1 cellular context compared by ENCODE assay signal in the genomic region with DNA sequence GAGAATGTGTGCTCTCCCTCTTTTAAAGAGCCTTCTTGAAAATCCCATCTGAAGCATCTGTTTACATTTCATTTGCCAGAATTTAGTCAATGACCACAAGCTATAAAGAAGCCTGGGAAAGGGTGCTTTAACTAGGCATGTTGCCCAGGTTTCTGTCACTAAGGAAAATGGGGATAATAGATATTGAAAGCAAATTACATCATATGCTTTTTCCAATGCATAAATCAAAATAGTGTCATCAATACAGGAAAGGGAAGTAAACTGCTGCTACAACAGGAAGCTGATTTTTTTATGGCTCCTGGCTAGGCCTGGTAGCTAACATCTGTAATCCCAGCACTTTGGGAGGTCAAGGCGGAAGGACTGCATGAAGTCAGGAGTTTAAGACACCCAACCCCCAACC.
TF ChIP-seq lines count a peak whose summit lies in the region.

No MANE protein-coding gene starts in this region.

TF ChIP-seq in K562, 482 proteins besides CTCF, POLR2A, EP300 and RAD21 (continued from another document and continues in another):
- TF ChIP-seq, protein P1, sequence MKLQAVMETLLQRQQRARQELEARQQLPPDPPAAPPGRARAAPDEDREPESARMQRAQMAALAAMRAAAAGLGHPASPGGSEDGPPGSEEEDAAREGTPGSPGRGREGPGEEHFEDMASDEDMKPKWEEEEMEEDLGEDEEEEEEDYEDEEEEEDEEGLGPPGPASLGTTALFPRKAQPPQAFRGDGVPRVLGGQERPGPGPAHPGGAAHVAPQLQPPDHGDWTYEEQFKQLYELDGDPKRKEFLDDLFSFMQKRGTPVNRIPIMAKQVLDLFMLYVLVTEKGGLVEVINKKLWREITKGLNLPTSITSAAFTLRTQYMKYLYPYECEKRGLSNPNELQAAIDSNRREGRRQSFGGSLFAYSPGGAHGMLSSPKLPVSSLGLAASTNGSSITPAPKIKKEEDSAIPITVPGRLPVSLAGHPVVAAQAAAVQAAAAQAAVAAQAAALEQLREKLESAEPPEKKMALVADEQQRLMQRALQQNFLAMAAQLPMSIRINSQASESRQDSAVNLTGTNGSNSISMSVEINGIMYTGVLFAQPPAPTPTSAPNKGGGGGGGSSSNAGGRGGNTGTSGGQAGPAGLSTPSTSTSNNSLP (IDR thresholded peaks at IDR 0.05; ENCODE audit: borderline replicate concordance, low read depth, low read length) = no peak
- TF ChIP-seq ZZZ3 (IDR thresholded peaks at IDR 0.05) (no peak), ATF7 (IDR thresholded peaks at IDR 0.05) (0 out of 2 replicates have a peak, but pooled peaks have one; percentile 29), NR4A1 (CRISPR knock-in tag; IDR thresholded peaks at IDR 0.05) (no peak), NR4A1 (tag; IDR thresholded peaks at IDR 0.05) (no peak), HDAC1 (IDR thresholded peaks at IDR 0.05) (no peak), SAFB2 (IDR thresholded peaks at IDR 0.05; ENCODE audit: borderline replicate concordance, low read depth, low read length, severe bottlenecking) (no peak), SETDB1 (IDR thresholded peaks at IDR 0.05; ENCODE audit: low read length) (no peak), PHB (CRISPR knock-in tag; IDR thresholded peaks at IDR 0.05) (no peak), SAP30 (IDR thresholded peaks at IDR 0.05; ENCODE audit: borderline replicate concordance, insufficient read depth, low read depth, low read length, poor library complexity, severe bottlenecking) (no peak), RNF2 (IDR thresholded peaks at IDR 0.05) (no peak), ZNF644 (tag; IDR thresholded peaks at IDR 0.05; ENCODE audit: low read depth) (0 out of 2 replicates have a peak, but pooled peaks have one; percentile 23), BACH1 (tag; IDR thresholded peaks at IDR 0.05) (no peak), FOXM1 (IDR thresholded peaks at IDR 0.05; ENCODE audit: low read depth) (no peak), FOXM1 (CRISPR knock-in tag; IDR thresholded peaks at IDR 0.05; ENCODE audit: low read depth) (no peak), TRIM24 (IDR thresholded peaks at IDR 0.05) (0 out of 4 replicates have a peak, but pooled peaks of 1 of the 2 experiments have one; percentile 9), ZNF41 (CRISPR knock-in tag; conservative IDR thresholded peaks at IDR 0.05) (no peak), STAT5A (IDR thresholded peaks at IDR 0.05; ENCODE audit: borderline replicate concordance, low read length) (no peak), PHB2 (IDR thresholded peaks at IDR 0.05; ENCODE audit: low read depth) (no peak), CEBPG (CRISPR knock-in tag; IDR thresholded peaks at IDR 0.05) (no peak), CEBPG (tag; conservative IDR thresholded peaks at IDR 0.05 in 1 of 2, IDR thresholded peaks at IDR 0.05 in 1 of 2) (peak in 1 of 2 experiments; percentile 56; a peak in 1 of 4 replicates), EGR1 (conservative IDR thresholded peaks at IDR 0.05) (no peak), HMG20A (CRISPR knock-in tag; conservative IDR thresholded peaks at IDR 0.05) (no peak), ILF3 (IDR thresholded peaks at IDR 0.05; ENCODE audit: borderline replicate concordance) (no peak), PHF21A (IDR thresholded peaks at IDR 0.05; ENCODE audit: borderline replicate concordance, low read depth) (no peak), SIRT6 (IDR thresholded peaks at IDR 0.05; ENCODE audit: low read depth, low read length) (no peak), C11orf30 (IDR thresholded peaks at IDR 0.05; ENCODE audit: low read depth) (no peak), CHD2 (IDR thresholded peaks at IDR 0.05; ENCODE audit: low read depth, low read length) (no peak), RBFOX2 (IDR thresholded peaks at IDR 0.05; ENCODE audit: low read depth, low read length) (no peak)
- TF ChIP-seq, protein P2, sequence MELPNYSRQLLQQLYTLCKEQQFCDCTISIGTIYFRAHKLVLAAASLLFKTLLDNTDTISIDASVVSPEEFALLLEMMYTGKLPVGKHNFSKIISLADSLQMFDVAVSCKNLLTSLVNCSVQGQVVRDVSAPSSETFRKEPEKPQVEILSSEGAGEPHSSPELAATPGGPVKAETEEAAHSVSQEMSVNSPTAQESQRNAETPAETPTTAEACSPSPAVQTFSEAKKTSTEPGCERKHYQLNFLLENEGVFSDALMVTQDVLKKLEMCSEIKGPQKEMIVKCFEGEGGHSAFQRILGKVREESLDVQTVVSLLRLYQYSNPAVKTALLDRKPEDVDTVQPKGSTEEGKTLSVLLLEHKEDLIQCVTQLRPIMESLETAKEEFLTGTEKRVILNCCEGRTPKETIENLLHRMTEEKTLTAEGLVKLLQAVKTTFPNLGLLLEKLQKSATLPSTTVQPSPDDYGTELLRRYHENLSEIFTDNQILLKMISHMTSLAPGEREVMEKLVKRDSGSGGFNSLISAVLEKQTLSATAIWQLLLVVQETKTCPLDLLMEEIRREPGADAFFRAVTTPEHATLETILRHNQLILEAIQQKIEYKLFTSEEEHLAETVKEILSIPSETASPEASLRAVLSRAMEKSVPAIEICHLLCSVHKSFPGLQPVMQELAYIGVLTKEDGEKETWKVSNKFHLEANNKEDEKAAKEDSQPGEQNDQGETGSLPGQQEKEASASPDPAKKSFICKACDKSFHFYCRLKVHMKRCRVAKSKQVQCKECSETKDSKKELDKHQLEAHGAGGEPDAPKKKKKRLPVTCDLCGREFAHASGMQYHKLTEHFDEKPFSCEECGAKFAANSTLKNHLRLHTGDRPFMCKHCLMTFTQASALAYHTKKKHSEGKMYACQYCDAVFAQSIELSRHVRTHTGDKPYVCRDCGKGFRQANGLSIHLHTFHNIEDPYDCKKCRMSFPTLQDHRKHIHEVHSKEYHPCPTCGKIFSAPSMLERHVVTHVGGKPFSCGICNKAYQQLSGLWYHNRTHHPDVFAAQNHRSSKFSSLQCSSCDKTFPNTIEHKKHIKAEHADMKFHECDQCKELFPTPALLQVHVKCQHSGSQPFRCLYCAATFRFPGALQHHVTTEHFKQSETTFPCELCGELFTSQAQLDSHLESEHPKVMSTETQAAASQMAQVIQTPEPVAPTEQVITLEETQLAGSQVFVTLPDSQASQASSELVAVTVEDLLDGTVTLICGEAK (IDR thresholded peaks at IDR 0.05) = peak; percentile 41; the same call in 1 of the 2 replicates
- TF ChIP-seq, protein P2 (CRISPR knock-in tag; IDR thresholded peaks at IDR 0.05) = no peak
- TF ChIP-seq, protein P3, sequence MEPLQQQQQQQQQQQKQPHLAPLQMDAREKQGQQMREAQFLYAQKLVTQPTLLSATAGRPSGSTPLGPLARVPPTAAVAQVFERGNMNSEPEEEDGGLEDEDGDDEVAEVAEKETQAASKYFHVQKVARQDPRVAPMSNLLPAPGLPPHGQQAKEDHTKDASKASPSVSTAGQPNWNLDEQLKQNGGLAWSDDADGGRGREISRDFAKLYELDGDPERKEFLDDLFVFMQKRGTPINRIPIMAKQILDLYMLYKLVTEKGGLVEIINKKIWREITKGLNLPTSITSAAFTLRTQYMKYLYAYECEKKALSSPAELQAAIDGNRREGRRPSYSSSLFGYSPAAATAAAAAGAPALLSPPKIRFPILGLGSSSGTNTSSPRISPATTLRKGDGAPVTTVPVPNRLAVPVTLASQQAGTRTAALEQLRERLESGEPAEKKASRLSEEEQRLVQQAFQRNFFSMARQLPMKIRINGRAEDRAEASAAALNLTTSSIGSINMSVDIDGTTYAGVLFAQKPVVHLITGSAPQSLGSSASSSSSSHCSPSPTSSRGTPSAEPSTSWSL (CRISPR knock-in tag; IDR thresholded peaks at IDR 0.05; ENCODE audit: borderline replicate concordance) = no peak
- TF ChIP-seq, protein P4, sequence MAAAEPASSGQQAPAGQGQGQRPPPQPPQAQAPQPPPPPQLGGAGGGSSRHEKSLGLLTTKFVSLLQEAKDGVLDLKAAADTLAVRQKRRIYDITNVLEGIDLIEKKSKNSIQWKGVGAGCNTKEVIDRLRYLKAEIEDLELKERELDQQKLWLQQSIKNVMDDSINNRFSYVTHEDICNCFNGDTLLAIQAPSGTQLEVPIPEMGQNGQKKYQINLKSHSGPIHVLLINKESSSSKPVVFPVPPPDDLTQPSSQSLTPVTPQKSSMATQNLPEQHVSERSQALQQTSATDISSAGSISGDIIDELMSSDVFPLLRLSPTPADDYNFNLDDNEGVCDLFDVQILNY (CRISPR knock-in tag; IDR thresholded peaks at IDR 0.05) = no peak
- TF ChIP-seq, protein P5, sequence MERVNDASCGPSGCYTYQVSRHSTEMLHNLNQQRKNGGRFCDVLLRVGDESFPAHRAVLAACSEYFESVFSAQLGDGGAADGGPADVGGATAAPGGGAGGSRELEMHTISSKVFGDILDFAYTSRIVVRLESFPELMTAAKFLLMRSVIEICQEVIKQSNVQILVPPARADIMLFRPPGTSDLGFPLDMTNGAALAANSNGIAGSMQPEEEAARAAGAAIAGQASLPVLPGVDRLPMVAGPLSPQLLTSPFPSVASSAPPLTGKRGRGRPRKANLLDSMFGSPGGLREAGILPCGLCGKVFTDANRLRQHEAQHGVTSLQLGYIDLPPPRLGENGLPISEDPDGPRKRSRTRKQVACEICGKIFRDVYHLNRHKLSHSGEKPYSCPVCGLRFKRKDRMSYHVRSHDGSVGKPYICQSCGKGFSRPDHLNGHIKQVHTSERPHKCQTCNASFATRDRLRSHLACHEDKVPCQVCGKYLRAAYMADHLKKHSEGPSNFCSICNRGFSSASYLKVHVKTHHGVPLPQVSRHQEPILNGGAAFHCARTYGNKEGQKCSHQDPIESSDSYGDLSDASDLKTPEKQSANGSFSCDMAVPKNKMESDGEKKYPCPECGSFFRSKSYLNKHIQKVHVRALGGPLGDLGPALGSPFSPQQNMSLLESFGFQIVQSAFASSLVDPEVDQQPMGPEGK (CRISPR knock-in tag; IDR thresholded peaks at IDR 0.05; ENCODE audit: borderline replicate concordance) = no peak
- TF ChIP-seq, protein P6, sequence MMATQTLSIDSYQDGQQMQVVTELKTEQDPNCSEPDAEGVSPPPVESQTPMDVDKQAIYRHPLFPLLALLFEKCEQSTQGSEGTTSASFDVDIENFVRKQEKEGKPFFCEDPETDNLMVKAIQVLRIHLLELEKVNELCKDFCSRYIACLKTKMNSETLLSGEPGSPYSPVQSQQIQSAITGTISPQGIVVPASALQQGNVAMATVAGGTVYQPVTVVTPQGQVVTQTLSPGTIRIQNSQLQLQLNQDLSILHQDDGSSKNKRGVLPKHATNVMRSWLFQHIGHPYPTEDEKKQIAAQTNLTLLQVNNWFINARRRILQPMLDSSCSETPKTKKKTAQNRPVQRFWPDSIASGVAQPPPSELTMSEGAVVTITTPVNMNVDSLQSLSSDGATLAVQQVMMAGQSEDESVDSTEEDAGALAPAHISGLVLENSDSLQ (IDR thresholded peaks at IDR 0.05) = peak; percentile 54; the same call in 1 of the 2 replicates
- TF ChIP-seq, protein P7, sequence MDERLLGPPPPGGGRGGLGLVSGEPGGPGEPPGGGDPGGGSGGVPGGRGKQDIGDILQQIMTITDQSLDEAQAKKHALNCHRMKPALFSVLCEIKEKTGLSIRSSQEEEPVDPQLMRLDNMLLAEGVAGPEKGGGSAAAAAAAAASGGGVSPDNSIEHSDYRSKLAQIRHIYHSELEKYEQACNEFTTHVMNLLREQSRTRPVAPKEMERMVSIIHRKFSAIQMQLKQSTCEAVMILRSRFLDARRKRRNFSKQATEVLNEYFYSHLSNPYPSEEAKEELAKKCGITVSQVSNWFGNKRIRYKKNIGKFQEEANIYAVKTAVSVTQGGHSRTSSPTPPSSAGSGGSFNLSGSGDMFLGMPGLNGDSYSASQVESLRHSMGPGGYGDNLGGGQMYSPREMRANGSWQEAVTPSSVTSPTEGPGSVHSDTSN (CRISPR knock-in tag; IDR thresholded peaks at IDR 0.05; ENCODE audit: low read depth) = no peak
- TF ChIP-seq, protein P7 (tag; conservative IDR thresholded peaks at IDR 0.05; ENCODE audit: low read depth) = peak; percentile 75
- TF ChIP-seq, protein P8, sequence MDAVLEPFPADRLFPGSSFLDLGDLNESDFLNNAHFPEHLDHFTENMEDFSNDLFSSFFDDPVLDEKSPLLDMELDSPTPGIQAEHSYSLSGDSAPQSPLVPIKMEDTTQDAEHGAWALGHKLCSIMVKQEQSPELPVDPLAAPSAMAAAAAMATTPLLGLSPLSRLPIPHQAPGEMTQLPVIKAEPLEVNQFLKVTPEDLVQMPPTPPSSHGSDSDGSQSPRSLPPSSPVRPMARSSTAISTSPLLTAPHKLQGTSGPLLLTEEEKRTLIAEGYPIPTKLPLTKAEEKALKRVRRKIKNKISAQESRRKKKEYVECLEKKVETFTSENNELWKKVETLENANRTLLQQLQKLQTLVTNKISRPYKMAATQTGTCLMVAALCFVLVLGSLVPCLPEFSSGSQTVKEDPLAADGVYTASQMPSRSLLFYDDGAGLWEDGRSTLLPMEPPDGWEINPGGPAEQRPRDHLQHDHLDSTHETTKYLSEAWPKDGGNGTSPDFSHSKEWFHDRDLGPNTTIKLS (IDR thresholded peaks at IDR 0.05; ENCODE audit: borderline replicate concordance, low read depth) = no peak
